ENCODE assay signal across 1 cellular context in the genomic region with DNA sequence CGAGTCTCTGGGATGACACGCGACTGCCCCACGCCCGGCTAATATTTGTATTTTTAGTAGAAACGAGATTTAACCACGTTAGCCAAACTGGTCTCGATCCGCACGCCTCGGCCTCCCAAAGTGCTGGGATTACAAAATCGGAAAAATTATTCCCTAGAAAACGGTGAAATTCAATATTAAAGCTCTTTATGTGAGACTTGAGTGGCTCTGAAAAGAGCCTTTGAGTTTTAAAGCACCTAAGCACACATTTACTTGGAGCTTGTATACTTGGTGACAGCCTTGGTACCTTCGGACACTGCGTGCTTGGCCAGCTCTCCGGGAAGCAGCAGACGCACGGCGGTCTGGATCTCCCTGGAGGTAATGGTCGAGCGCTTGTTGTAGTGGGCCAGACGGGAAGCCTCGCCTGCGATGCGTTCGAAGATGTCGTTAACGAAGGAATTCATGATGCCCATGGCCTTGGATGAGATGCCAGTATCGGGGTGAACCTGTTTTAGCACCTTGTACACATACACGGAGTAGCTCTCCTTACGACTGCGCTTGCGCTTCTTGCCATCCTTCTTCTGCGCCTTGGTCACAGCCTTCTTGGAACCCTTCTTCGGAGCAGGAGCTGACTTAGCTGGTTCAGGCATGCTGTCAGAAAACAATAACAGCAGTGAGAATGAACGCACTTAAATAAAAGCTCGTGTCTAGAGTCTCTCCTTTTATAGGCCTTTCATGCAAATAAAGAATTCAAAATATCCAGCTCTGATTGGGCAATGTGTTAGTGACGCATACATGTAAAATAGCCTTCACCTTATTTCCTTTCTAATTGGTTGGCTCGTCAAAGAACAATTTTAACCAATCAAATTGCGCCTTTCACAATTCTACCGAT.
TF ChIP-seq lines count a peak whose summit lies in the region.

No MANE protein-coding gene starts in this region.

TF ChIP-seq in K562, 482 proteins besides CTCF, POLR2A, EP300 and RAD21 (continued from another document and continues in another):
- TF ChIP-seq, protein P1, sequence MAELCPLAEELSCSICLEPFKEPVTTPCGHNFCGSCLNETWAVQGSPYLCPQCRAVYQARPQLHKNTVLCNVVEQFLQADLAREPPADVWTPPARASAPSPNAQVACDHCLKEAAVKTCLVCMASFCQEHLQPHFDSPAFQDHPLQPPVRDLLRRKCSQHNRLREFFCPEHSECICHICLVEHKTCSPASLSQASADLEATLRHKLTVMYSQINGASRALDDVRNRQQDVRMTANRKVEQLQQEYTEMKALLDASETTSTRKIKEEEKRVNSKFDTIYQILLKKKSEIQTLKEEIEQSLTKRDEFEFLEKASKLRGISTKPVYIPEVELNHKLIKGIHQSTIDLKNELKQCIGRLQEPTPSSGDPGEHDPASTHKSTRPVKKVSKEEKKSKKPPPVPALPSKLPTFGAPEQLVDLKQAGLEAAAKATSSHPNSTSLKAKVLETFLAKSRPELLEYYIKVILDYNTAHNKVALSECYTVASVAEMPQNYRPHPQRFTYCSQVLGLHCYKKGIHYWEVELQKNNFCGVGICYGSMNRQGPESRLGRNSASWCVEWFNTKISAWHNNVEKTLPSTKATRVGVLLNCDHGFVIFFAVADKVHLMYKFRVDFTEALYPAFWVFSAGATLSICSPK (IDR thresholded peaks at IDR 0.05; ENCODE audit: borderline replicate concordance): 0 out of 2 replicates have a peak, but pooled peaks have one; percentile 49
- TF ChIP-seq ZBTB1 (CRISPR knock-in tag; IDR thresholded peaks at IDR 0.05; ENCODE audit: borderline replicate concordance, low read depth) (peak; percentile 87), SP1 (CRISPR knock-in tag; IDR thresholded peaks at IDR 0.05) (peak; percentile 93), ZSCAN29 (IDR thresholded peaks at IDR 0.05) (no peak; the same call in 1 of the 2 replicates), EGR1 (conservative IDR thresholded peaks at IDR 0.05) (no peak), CHCHD3 (CRISPR knock-in tag; IDR thresholded peaks at IDR 0.05) (peak; percentile 97), JUN (IDR thresholded peaks at IDR 0.05; ENCODE audit: borderline replicate concordance, low read depth, low read length) (peak; percentile 77), JUN (CRISPR knock-in tag; IDR thresholded peaks at IDR 0.05; ENCODE audit: borderline replicate concordance) (peak; percentile 26; the same call in 1 of the 2 replicates), ZNF239 (CRISPR knock-in tag; IDR thresholded peaks at IDR 0.05) (0 out of 2 replicates have a peak, but pooled peaks have one; percentile 29), ZNF263 (CRISPR knock-in tag; IDR thresholded peaks at IDR 0.05; ENCODE audit: borderline replicate concordance) (no peak; the same call in 1 of the 2 replicates), SOX6 (IDR thresholded peaks at IDR 0.05) (peak; percentile 77), PCBP1 (IDR thresholded peaks at IDR 0.05; ENCODE audit: low read depth, low read length, poor library complexity, severe bottlenecking) (peak; percentile 64), THRAP3 (IDR thresholded peaks at IDR 0.05; ENCODE audit: borderline replicate concordance) (peak; percentile 99), PPARD (CRISPR knock-in tag; IDR thresholded peaks at IDR 0.05) (no peak), HNRNPLL (IDR thresholded peaks at IDR 0.05; ENCODE audit: low read depth, low read length, poor library complexity, severe bottlenecking) (peak; percentile 40), NRF1 (conservative IDR thresholded peaks at IDR 0.05 in 1 of 2, IDR thresholded peaks at IDR 0.05 in 1 of 2) (peak; percentile 88 to 90), HDGF (IDR thresholded peaks at IDR 0.05) (0 out of 2 replicates have a peak, but pooled peaks have one; percentile 58), ZBTB8A (IDR thresholded peaks at IDR 0.05; ENCODE audit: partially characterized antibody) (no peak), XRCC4 (IDR thresholded peaks at IDR 0.05; ENCODE audit: extremely low read depth, insufficient read depth, insufficient read length) (no peak), HNRNPL (IDR thresholded peaks at IDR 0.05; ENCODE audit: low read depth, low read length) (peak; percentile 99), HIVEP1 (CRISPR knock-in tag; IDR thresholded peaks at IDR 0.05) (0 out of 2 replicates have a peak, but pooled peaks have one; percentile 17), BDP1 (IDR thresholded peaks at IDR 0.05; ENCODE audit: insufficient read depth, insufficient read length) (no peak), DNMT1 (IDR thresholded peaks at IDR 0.05) (peak; percentile 66; the same call in 1 of the 2 replicates), KDM2B (CRISPR knock-in tag; IDR thresholded peaks at IDR 0.05) (no peak; the same call in none of the 2 replicates), ZFP36 (IDR thresholded peaks at IDR 0.05; ENCODE audit: low read depth, low read length, partially characterized antibody) (no peak), HDAC8 (tag; IDR thresholded peaks at IDR 0.05) (no peak), PHTF2 (CRISPR knock-in tag; IDR thresholded peaks at IDR 0.05) (peak; percentile 90; the same call in 1 of the 2 replicates), NR1H2 (CRISPR knock-in tag; IDR thresholded peaks at IDR 0.05) (no peak; the same call in none of the 2 replicates), TAF15 (IDR thresholded peaks at IDR 0.05; ENCODE audit: low read depth, low read length) (peak; percentile 92; the same call in 1 of the 2 replicates), PTBP1 (IDR thresholded peaks at IDR 0.05; ENCODE audit: low read depth, low read length) (peak; percentile 91), MAFK (IDR thresholded peaks at IDR 0.05; ENCODE audit: low read length) (peak; percentile 66), TCF7 (IDR thresholded peaks at IDR 0.05; ENCODE audit: borderline replicate concordance) (0 out of 2 replicates have a peak, but pooled peaks have one; percentile 26), NFIC (IDR thresholded peaks at IDR 0.05) (peak; percentile 54), ZNF436 (CRISPR knock-in tag; IDR thresholded peaks at IDR 0.05) (peak; percentile 60; the same call in 1 of the 2 replicates), CSDE1 (IDR thresholded peaks at IDR 0.05) (peak in 1 of 2 experiments; percentile 55; a peak in 2 of 4 replicates), SMAD4 (CRISPR knock-in tag; conservative IDR thresholded peaks at IDR 0.05) (no peak), RFX7 (CRISPR knock-in tag; IDR thresholded peaks at IDR 0.05) (peak; percentile 33; the same call in 1 of the 2 replicates), FOSL1 (tag; conservative IDR thresholded peaks at IDR 0.05) (peak; percentile 85), TEAD1 (CRISPR knock-in tag; IDR thresholded peaks at IDR 0.05) (peak in 1 of 2 experiments; percentile 13; a peak in 1 of 4 replicates)
- TF ChIP-seq, protein P2, sequence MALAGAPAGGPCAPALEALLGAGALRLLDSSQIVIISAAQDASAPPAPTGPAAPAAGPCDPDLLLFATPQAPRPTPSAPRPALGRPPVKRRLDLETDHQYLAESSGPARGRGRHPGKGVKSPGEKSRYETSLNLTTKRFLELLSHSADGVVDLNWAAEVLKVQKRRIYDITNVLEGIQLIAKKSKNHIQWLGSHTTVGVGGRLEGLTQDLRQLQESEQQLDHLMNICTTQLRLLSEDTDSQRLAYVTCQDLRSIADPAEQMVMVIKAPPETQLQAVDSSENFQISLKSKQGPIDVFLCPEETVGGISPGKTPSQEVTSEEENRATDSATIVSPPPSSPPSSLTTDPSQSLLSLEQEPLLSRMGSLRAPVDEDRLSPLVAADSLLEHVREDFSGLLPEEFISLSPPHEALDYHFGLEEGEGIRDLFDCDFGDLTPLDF (CRISPR knock-in tag; IDR thresholded peaks at IDR 0.05): peak; percentile 15; the same call in 1 of the 2 replicates
- TF ChIP-seq, protein P3, sequence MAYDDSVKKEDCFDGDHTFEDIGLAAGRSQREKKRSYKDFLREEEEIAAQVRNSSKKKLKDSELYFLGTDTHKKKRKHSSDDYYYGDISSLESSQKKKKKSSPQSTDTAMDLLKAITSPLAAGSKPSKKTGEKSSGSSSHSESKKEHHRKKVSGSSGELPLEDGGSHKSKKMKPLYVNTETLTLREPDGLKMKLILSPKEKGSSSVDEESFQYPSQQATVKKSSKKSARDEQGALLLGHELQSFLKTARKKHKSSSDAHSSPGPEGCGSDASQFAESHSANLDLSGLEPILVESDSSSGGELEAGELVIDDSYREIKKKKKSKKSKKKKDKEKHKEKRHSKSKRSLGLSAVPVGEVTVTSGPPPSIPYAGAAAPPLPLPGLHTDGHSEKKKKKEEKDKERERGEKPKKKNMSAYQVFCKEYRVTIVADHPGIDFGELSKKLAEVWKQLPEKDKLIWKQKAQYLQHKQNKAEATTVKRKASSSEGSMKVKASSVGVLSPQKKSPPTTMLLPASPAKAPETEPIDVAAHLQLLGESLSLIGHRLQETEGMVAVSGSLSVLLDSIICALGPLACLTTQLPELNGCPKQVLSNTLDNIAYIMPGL (CRISPR knock-in tag; IDR thresholded peaks at IDR 0.05): peak; percentile 76; the same call in 1 of the 2 replicates
- TF ChIP-seq, protein P4, sequence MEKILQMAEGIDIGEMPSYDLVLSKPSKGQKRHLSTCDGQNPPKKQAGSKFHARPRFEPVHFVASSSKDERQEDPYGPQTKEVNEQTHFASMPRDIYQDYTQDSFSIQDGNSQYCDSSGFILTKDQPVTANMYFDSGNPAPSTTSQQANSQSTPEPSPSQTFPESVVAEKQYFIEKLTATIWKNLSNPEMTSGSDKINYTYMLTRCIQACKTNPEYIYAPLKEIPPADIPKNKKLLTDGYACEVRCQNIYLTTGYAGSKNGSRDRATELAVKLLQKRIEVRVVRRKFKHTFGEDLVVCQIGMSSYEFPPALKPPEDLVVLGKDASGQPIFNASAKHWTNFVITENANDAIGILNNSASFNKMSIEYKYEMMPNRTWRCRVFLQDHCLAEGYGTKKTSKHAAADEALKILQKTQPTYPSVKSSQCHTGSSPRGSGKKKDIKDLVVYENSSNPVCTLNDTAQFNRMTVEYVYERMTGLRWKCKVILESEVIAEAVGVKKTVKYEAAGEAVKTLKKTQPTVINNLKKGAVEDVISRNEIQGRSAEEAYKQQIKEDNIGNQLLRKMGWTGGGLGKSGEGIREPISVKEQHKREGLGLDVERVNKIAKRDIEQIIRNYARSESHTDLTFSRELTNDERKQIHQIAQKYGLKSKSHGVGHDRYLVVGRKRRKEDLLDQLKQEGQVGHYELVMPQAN (IDR thresholded peaks at IDR 0.05; ENCODE audit: borderline replicate concordance): peak; percentile 77
- TF ChIP-seq, protein P5, sequence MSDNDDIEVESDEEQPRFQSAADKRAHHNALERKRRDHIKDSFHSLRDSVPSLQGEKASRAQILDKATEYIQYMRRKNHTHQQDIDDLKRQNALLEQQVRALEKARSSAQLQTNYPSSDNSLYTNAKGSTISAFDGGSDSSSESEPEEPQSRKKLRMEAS (CRISPR knock-in tag; IDR thresholded peaks at IDR 0.05): peak; percentile 42; the same call in 1 of the 2 replicates
- TF ChIP-seq, protein P6, sequence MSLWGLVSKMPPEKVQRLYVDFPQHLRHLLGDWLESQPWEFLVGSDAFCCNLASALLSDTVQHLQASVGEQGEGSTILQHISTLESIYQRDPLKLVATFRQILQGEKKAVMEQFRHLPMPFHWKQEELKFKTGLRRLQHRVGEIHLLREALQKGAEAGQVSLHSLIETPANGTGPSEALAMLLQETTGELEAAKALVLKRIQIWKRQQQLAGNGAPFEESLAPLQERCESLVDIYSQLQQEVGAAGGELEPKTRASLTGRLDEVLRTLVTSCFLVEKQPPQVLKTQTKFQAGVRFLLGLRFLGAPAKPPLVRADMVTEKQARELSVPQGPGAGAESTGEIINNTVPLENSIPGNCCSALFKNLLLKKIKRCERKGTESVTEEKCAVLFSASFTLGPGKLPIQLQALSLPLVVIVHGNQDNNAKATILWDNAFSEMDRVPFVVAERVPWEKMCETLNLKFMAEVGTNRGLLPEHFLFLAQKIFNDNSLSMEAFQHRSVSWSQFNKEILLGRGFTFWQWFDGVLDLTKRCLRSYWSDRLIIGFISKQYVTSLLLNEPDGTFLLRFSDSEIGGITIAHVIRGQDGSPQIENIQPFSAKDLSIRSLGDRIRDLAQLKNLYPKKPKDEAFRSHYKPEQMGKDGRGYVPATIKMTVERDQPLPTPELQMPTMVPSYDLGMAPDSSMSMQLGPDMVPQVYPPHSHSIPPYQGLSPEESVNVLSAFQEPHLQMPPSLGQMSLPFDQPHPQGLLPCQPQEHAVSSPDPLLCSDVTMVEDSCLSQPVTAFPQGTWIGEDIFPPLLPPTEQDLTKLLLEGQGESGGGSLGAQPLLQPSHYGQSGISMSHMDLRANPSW (CRISPR knock-in tag; IDR thresholded peaks at IDR 0.05): peak; percentile 91; the same call in 1 of the 2 replicates
- TF ChIP-seq, protein P7, sequence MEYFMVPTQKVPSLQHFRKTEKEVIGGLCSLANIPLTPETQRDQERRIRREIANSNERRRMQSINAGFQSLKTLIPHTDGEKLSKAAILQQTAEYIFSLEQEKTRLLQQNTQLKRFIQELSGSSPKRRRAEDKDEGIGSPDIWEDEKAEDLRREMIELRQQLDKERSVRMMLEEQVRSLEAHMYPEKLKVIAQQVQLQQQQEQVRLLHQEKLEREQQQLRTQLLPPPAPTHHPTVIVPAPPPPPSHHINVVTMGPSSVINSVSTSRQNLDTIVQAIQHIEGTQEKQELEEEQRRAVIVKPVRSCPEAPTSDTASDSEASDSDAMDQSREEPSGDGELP (CRISPR knock-in tag; IDR thresholded peaks at IDR 0.05; ENCODE audit: borderline replicate concordance): peak; percentile 62
- TF ChIP-seq, protein P8, sequence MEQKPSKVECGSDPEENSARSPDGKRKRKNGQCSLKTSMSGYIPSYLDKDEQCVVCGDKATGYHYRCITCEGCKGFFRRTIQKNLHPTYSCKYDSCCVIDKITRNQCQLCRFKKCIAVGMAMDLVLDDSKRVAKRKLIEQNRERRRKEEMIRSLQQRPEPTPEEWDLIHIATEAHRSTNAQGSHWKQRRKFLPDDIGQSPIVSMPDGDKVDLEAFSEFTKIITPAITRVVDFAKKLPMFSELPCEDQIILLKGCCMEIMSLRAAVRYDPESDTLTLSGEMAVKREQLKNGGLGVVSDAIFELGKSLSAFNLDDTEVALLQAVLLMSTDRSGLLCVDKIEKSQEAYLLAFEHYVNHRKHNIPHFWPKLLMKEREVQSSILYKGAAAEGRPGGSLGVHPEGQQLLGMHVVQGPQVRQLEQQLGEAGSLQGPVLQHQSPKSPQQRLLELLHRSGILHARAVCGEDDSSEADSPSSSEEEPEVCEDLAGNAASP (IDR thresholded peaks at IDR 0.05): no peak
- TF ChIP-seq, protein P9, sequence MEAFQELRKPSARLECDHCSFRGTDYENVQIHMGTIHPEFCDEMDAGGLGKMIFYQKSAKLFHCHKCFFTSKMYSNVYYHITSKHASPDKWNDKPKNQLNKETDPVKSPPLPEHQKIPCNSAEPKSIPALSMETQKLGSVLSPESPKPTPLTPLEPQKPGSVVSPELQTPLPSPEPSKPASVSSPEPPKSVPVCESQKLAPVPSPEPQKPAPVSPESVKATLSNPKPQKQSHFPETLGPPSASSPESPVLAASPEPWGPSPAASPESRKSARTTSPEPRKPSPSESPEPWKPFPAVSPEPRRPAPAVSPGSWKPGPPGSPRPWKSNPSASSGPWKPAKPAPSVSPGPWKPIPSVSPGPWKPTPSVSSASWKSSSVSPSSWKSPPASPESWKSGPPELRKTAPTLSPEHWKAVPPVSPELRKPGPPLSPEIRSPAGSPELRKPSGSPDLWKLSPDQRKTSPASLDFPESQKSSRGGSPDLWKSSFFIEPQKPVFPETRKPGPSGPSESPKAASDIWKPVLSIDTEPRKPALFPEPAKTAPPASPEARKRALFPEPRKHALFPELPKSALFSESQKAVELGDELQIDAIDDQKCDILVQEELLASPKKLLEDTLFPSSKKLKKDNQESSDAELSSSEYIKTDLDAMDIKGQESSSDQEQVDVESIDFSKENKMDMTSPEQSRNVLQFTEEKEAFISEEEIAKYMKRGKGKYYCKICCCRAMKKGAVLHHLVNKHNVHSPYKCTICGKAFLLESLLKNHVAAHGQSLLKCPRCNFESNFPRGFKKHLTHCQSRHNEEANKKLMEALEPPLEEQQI (IDR thresholded peaks at IDR 0.05): no peak
